ENCODE assay signal across 12 cellular contexts in genomic region chr4:109278594-109279031, GRCh38. TPM values are rescaled to one million over a fixed set of nuclear protein-coding genes. Genes with fewer than 3 reads are reported as not detected.
DNase-seq lines count a peak whose midpoint lies in the region; ATAC-seq and TF ChIP-seq lines count a peak whose summit lies in the region.
"Had no signal": no experiment of that assay in that cellular context is flagged by ENCODE, and none has a peak within 500 bp of the region (broad histone marks: within the 10 kb centered on the region; RNA-seq: fewer than 3 reads in every experiment).

No MANE protein-coding gene starts in this region.

- H3K9me3 ChIP-seq in GM23248 (ENCODE audit: low read depth), result no peaks in the 10 kb centered on the region

- no peaks in the 10 kb centered on the region for H3K9me2 ChIP-seq in GM23248 (ENCODE audit: insufficient read depth)

- WGBS in GM23248 (ENCODE audit: low coverage in 1 of 2, low lambda C conversion rate in 2 of 2, missing lambda C conversion rate in 2 of 2), 2 experiments, result 46 to 49% methylated on average over 3 of the region's 3 CpGs

- DNase-seq in OCI-M1 (lab: John Stamatoyannopoulos, UW) (peak; percentile 82), MCF 10A (ENCODE audit: unreplicated experiment) (no peak), GM13977 (ENCODE audit: low spot score) (no peak), GM23248 (no peak), NCI-H2081 (lab: John Stamatoyannopoulos, UW) (no peak)
- DNase-seq: amniotic stem cell, DMS153, NCI-H2171 treated with DMSO at 0.1 percent for 48 hours had no signal

- intact Hi-C loops in MCF 10A (cut with micrococcal nuclease), result no loop called here

- no peak overlapping the region for H3K9ac ChIP-seq in GM23248

- no peak overlapping the region for H3K4me3 Mint-ChIP-seq in MCF 10A (ENCODE audit: unreplicated experiment)

- H3K36me3 Mint-ChIP-seq in MCF 10A (ENCODE audit: insufficient read depth, unreplicated experiment), result no peaks in the 10 kb centered on the region

- H2AFZ ChIP-seq in GM23248, result no peak overlapping the region

- 0 out of 2 replicates have a peak, but pooled peaks cover 9% of the 10 kb centered on the region for H3K27me3 ChIP-seq in GM23248 (replicated peaks; ENCODE audit: insufficient read depth)

- no peaks in the 10 kb centered on the region for H3K4me1 Mint-ChIP-seq in MCF 10A (ENCODE audit: insufficient read depth, unreplicated experiment)

- no peak overlapping the region for H3K4me2 ChIP-seq in GM23248 (ENCODE audit: unreplicated experiment)

- CTCF ChIA-PET in MCF 10A (lab: Yijun Ruan, JAX), result no interaction called here

- POLR2A ChIA-PET in MCF 10A (lab: Yijun Ruan, JAX), result no interaction called here

- BruUV-seq in MCF 10A (replicated peaks; lab: Mats Ljungman, UMichigan), result no TSS peak

- H3K27ac ChIP-seq in GM23248, result no peak overlapping the region
- H3K27ac ChIP-seq: skin epidermis had no signal

- H3K4me1 ChIP-seq in GM23248 (ENCODE audit: insufficient read depth), result no peaks in the 10 kb centered on the region

- H3K36me3 ChIP-seq in GM23248 (ENCODE audit: low read depth), result no peaks in the 10 kb centered on the region

- H3K79me2 ChIP-seq in GM23248 (ENCODE audit: insufficient read depth), result no peaks in the 10 kb centered on the region

- in situ Hi-C loops in GM13977 (cut with MboI; ENCODE audit: low pct_unique_long_range_greater_than_20kb, low sequenced_read_pairs, unreplicated experiment) (no loop called here), GM23248 (cut with MboI) (no loop called here)

- H4K20me1 ChIP-seq in GM23248 (ENCODE audit: insufficient read depth), result no peaks in the 10 kb centered on the region

- ATAC-seq in GM18511 (IDR thresholded peaks at IDR 0.05; ENCODE audit: unreplicated experiment), result peak; percentile 93
- ATAC-seq in GM21381 (IDR thresholded peaks at IDR 0.05; ENCODE audit: unreplicated experiment), result peak; percentile 85
- ATAC-seq in HG03097 (IDR thresholded peaks at IDR 0.05; ENCODE audit: low FRiP score, unreplicated experiment), result peak; percentile 79

- no peaks in the 10 kb centered on the region for H3K27me3 Mint-ChIP-seq in MCF 10A (ENCODE audit: insufficient read depth, unreplicated experiment)

- TF ChIP-seq CTCF in MCF 10A (IDR thresholded peaks at IDR 0.05; ENCODE audit: unreplicated experiment) (no peak), GM13977 (IDR thresholded peaks at IDR 0.05; ENCODE audit: extremely low read depth, insufficient read depth, missing control alignments) (no peak)

- no peaks in the 10 kb centered on the region for H3K9me3 Mint-ChIP-seq in MCF 10A (ENCODE audit: unreplicated experiment)

- no peak overlapping the region for H3K27ac Mint-ChIP-seq in MCF 10A (ENCODE audit: low read depth, unreplicated experiment)

- H3K4me3 ChIP-seq in GM23248, result no peak overlapping the region
- H3K4me3 ChIP-seq: skin epidermis had no signal

- H3F3A ChIP-seq in GM23248 (ENCODE audit: insufficient read depth), result no peaks in the 10 kb centered on the region

RNA-seq across cellular contexts. Expression of gene COL25A1, which starts 23.8 kb away (rescaled TPM):
- total RNA-seq in MCF 10A (2022), result not detected in 2 replicates
- 0.13 TPM in 1 of 2 replicates, not detected in the other for total RNA-seq in GM23248 (2014; rRNA removed; shearing (Covaris generic))
- polyA plus RNA-seq in GM23248 (2016; fragmentation: Nextera tagmentation; extraction: Ambion mirVana), result 0.25 TPM in 1 of 2 replicates, not detected in the other
